8 cellular contexts compared by ENCODE assay signal in the genomic region with DNA sequence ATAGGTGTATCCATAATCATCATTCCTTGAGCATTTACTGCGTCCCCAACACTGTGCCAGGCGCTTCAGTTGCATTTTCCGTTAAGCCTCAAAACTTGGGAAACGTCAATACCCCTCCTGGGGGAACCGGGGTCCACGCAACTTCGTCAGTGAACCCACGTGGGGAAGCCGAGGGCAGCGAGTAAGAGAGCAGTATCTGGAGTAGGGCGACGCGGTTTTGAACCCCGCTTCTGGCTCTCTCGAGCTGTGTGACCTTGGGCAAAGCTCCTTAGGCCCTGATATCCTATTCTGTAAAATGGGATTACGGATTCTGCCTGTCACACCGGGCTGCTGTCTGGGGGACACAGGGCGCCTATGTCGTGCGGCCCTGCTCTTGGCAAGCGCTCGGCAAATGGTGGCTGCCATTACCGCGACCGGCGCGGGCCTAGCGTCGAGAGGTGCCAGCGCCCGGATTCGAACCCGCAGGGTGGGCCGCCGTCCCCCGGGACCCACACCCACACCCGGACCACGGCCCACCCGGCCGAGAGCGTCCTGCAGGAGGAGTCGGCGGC. TPM values are rescaled to one million over a fixed set of nuclear protein-coding genes. Genes with fewer than 3 reads are reported as not detected.
A peak's percentile ranks its signal among the peaks of the same experiment; 100 is the strongest.
DNase-seq lines count a peak whose midpoint lies in the region; ATAC-seq, FAIRE-seq and TF ChIP-seq lines count a peak whose summit lies in the region.

No MANE protein-coding gene starts in this region.

- H3K79me2 ChIP-seq in H1 (ENCODE audit: control insufficient read depth in 1 of 2, insufficient read depth in 2 of 2, low read length in 2 of 2), result peaks cover 0 to 21% of the 10 kb centered on the region in 2 experiments; a peak in 2 of 4 replicates

- TF ChIP-seq RAD21 in H1 (IDR thresholded peaks at IDR 0.05 in 1 of 2, conservative IDR thresholded peaks at IDR 0.05 in 1 of 2; ENCODE audit: low read depth in 2 of 2, low read length in 2 of 2), result no peak

- H4K5ac ChIP-seq in H1 (ENCODE audit: insufficient read length, low read depth, low read length), result no peak overlapping the region

- H3K36me3 Mint-ChIP-seq in neural crest cell (ENCODE audit: low read depth), result peaks cover 15% of the 10 kb centered on the region

- ATAC-seq in esophagus mucosa, result no peak

- POLR2A ChIA-PET in H1 (lab: Charles Lee; ENCODE audit: partially characterized antibody), result interaction anchor here (0.9 to 20.0 kb wide), 5 partner anchors 13 to 244 kb away, joined by 3 to 250 read pairs (median 3); no protein-coding TSS in a partner anchor

- peaks cover 4 to 20% of the 10 kb centered on the region in 2 experiments for H4K20me1 ChIP-seq in H1 (replicated peaks in 1 of 2; ENCODE audit: control insufficient read depth in 1 of 2, insufficient read depth in 2 of 2, low read length in 2 of 2)

- CTCF ChIA-PET in H1 (lab: Charles Lee; ENCODE audit: partially characterized antibody), result interaction anchor here (1.0 to 6.3 kb wide), 9 partner anchors 9 to 138 kb away, joined by 4 to 54 read pairs (median 12); no protein-coding TSS in a partner anchor

- H3K27ac ChIP-seq in H1 (ENCODE audit: low read depth, low read length), result peak overlapping the region; percentile 85; the same call in 1 of the 2 replicates

- no peak overlapping the region for H3K56ac ChIP-seq in H1 (replicated peaks; ENCODE audit: insufficient read length, low read depth, low read length)

- no peak overlapping the region for H4K91ac ChIP-seq in H1 (replicated peaks; ENCODE audit: insufficient read length, low read length)

- H3K4me3 Mint-ChIP-seq in neural crest cell, result peak overlapping the region; percentile 84

- no peak overlapping the region for H2BK5ac ChIP-seq in H1 (ENCODE audit: low read depth, low read length)

- DNase-seq in stimulated activated CD4-positive, alpha-beta T cell treated with anti-CD3 and anti-CD28 coated beads, Interleukin-15, amount 100 ng/mL, for 24 hours, result peak; percentile 71
- DNase-seq in stimulated activated CD4-positive, alpha-beta T cell treated with anti-CD3 and anti-CD28 coated beads, Interleukin-4, amount 100 ng/mL, for 4 hours, result no peak
- peak; percentile 68 for DNase-seq in NCI-H2171 (lab: John Stamatoyannopoulos, UW)
- no peak for DNase-seq in H1 (ENCODE audit: low read depth in 1 of 2, low spot score in 2 of 2)
- DNase-seq in neural crest cell (ENCODE audit: low read depth, low spot score), result no peak
- no peak for DNase-seq in NCI-H128 (lab: John Stamatoyannopoulos, UW; ENCODE audit: unreplicated experiment)
- DNase-seq in effector CD4-positive, alpha-beta T cell, result no peak

- no peak overlapping the region for H2BK20ac ChIP-seq in H1 (ENCODE audit: low read length)

- no peaks in the 10 kb centered on the region for H3K9me3 ChIP-seq in H1 (ENCODE audit: insufficient read depth in 2 of 2, low read depth in 1 of 2, low read length in 1 of 2)

- no peak overlapping the region for H2BK120ac ChIP-seq in H1 (replicated peaks; ENCODE audit: low read depth, low read length)

- WGBS in H1 (ENCODE audit: extremely low coverage in 1 of 2, insufficient coverage in 1 of 2, insufficient read length in 1 of 2, insufficient replicate concordance in 2 of 2, low coverage in 1 of 2, low lambda C conversion rate in 2 of 2, missing lambda C conversion rate in 1 of 2), 2 experiments, result 9% methylated on average over 23 of the region's 43 CpGs; no CpG with 5 or more reads in 1 of the 2 experiments

- H2AFZ ChIP-seq in H1 (ENCODE audit: low read length), result no peak overlapping the region

- no peak for TF ChIP-seq EP300 in H1 (IDR thresholded peaks at IDR 0.05; ENCODE audit: borderline replicate concordance in 1 of 2, low read depth in 2 of 2, low read length in 2 of 2)

- H3K27me3 ChIP-seq in H1 (replicated peaks in 1 of 4; ENCODE audit: control insufficient read depth in 3 of 4, extremely low read depth in 1 of 4, insufficient read depth in 3 of 4, low read length in 3 of 4), result no peaks in the 10 kb centered on the region; a peak in 1 of 7 replicates

- peak overlapping the region; percentile 1 to 97 (median 89); a peak in 6 of 7 replicates for H3K9ac ChIP-seq in H1 (replicated peaks in 1 of 4; ENCODE audit: extremely low read depth in 1 of 4, low read depth in 3 of 4, low read length in 3 of 4)

- no peak overlapping the region for H3K14ac ChIP-seq in H1 (ENCODE audit: insufficient read length)

- peaks cover 37% of the 10 kb centered on the region for H3K27me3 Mint-ChIP-seq in neural crest cell (ENCODE audit: low read depth)

- H3K4me3 ChIP-seq in H1 (ENCODE audit: extremely low read depth in 1 of 4, insufficient read depth in 2 of 4, low read depth in 3 of 4, low read length in 4 of 4), result peak overlapping the region; percentile 79 to 93 (median 86)

- no peak overlapping the region for H3K23ac ChIP-seq in H1 (ENCODE audit: insufficient read length)

- H3K79me1 ChIP-seq in H1 (ENCODE audit: low read depth, low read length), result peaks cover 8% of the 10 kb centered on the region

- no peak overlapping the region for H2BK12ac ChIP-seq in H1 (ENCODE audit: low read depth, low read length)

- peaks cover 9% of the 10 kb centered on the region for H3K23me2 ChIP-seq in H1 (ENCODE audit: low read depth, low read length)

- no peak overlapping the region for H3K27ac Mint-ChIP-seq in neural crest cell (ENCODE audit: unreplicated experiment)

- no peak for TF ChIP-seq CTCF in H1 (IDR thresholded peaks at IDR 0.05; ENCODE audit: control extremely low read depth in 1 of 3, insufficient read depth in 1 of 3, low read depth in 1 of 3, low read length in 3 of 3)
- TF ChIP-seq CTCF in neural crest cell (conservative IDR thresholded peaks at IDR 0.05), result no peak

- peaks cover 43% of the 10 kb centered on the region for H3K4me1 Mint-ChIP-seq in neural crest cell

- TF ChIP-seq POLR2A in H1 (IDR thresholded peaks at IDR 0.05; ENCODE audit: control extremely low read depth in 1 of 2, low read depth in 2 of 2, low read length in 2 of 2), result no peak

- no peak overlapping the region; the same call in 1 of the 2 replicates for H4K8ac ChIP-seq in H1 (ENCODE audit: extremely low read depth, insufficient read depth, low read length)

- H3K36me3 ChIP-seq in H1 (ENCODE audit: control insufficient read depth in 2 of 4, insufficient read depth in 4 of 4, low read length in 3 of 4), result peaks cover 28 to 38% (median 34%) of the 10 kb centered on the region in 4 experiments

- H2BK15ac ChIP-seq in H1 (ENCODE audit: low read length), result 0 out of 2 replicates have a peak overlapping the region, but pooled peaks have one; percentile 40

- H3K4me1 ChIP-seq in H1 (replicated peaks in 1 of 4; ENCODE audit: control insufficient read depth in 3 of 4, insufficient read depth in 4 of 4, low read length in 3 of 4), result peaks cover 0 to 16% (median 3%) of the 10 kb centered on the region in 4 experiments; a peak in 4 of 7 replicates

- peak overlapping the region; percentile 32; the same call in 1 of the 2 replicates for H3K18ac ChIP-seq in H1 (ENCODE audit: extremely low read depth, low read length)

- H3K9me3 Mint-ChIP-seq in neural crest cell, result peaks cover 3% of the 10 kb centered on the region

- peak overlapping the region; percentile 67 to 95 for H3K4me2 ChIP-seq in H1 (ENCODE audit: insufficient read depth in 1 of 2, low read depth in 2 of 2, low read length in 2 of 2)

- no peak overlapping the region for H3K4ac ChIP-seq in H1 (replicated peaks; ENCODE audit: insufficient read length, low read depth, low read length)

- FAIRE-seq in H1 (lab: Jason Lieb, UNC), result no peak

- H2AK5ac ChIP-seq in H1 (ENCODE audit: low read depth, low read length), result no peak overlapping the region

TF ChIP-seq in H1, 55 proteins besides CTCF, POLR2A, EP300 and RAD21:
- TF ChIP-seq POU5F1 (IDR thresholded peaks at IDR 0.05; ENCODE audit: low read depth, low read length), result no peak
- no peak for TF ChIP-seq ZNF274 (IDR thresholded peaks at IDR 0.05; ENCODE audit: borderline replicate concordance, extremely low read depth, low read length)
- 0 out of 4 replicates have a peak, but pooled peaks of 1 of the 2 experiments have one; percentile 27 for TF ChIP-seq SIN3A (conservative IDR thresholded peaks at IDR 0.05 in 1 of 2, IDR thresholded peaks at IDR 0.05 in 1 of 2; ENCODE audit: low read depth in 1 of 2, low read length in 2 of 2)
- TF ChIP-seq RXRA (IDR thresholded peaks at IDR 0.05; ENCODE audit: insufficient read depth, low read depth, low read length), result no peak
- TF ChIP-seq EGR1 (IDR thresholded peaks at IDR 0.05; ENCODE audit: borderline replicate concordance, low read depth, low read length), result no peak
- no peak for TF ChIP-seq TAF7 (optimal IDR thresholded peaks at IDR 0.05; ENCODE audit: borderline replicate concordance, low read depth, low read length)
- peak; percentile 69 for TF ChIP-seq YY1 (IDR thresholded peaks at IDR 0.05; ENCODE audit: low read depth, low read length)
- TF ChIP-seq FOSL1 (IDR thresholded peaks at IDR 0.05; ENCODE audit: insufficient read depth, low read depth, low read length), result no peak
- TF ChIP-seq HDAC2 (IDR thresholded peaks at IDR 0.05; ENCODE audit: borderline replicate concordance in 1 of 2, low read depth in 2 of 2, low read length in 2 of 2), result peak in 1 of 2 experiments; percentile 88; a peak in 1 of 4 replicates
- peak; percentile 43; the same call in 1 of the 2 replicates for TF ChIP-seq BACH1 (IDR thresholded peaks at IDR 0.05; ENCODE audit: low read length)
- TF ChIP-seq POLR2AphosphoS5 (IDR thresholded peaks at IDR 0.05; ENCODE audit: low read depth, low read length), result no peak
- no peak for TF ChIP-seq ATF3 (IDR thresholded peaks at IDR 0.05; ENCODE audit: insufficient read depth, low read depth, low read length)
- no peak for TF ChIP-seq SAP30 (IDR thresholded peaks at IDR 0.05; ENCODE audit: insufficient read depth, insufficient replicate concordance, low read length)
- TF ChIP-seq KDM4A (IDR thresholded peaks at IDR 0.05; ENCODE audit: low read depth, low read length, severe bottlenecking), result peak; percentile 59
- TF ChIP-seq CHD1 (IDR thresholded peaks at IDR 0.05; ENCODE audit: low read depth, low read length), result no peak

RNA-seq across cellular contexts. Expression of gene POLG, which starts 0.6 kb away (rescaled TPM):
- total RNA-seq in H1 (2021; fragmentation: NEBNext Ultra II Directional; extraction: Animal tissue kit (Norgen Biotek cat#: 25700)), result 52.3 and 53.4 TPM in 2 replicates
- 14.8 and 27.1 TPM in 2 replicates for polyA plus RNA-seq in H1 (2011; rRNA removed)
- polyA plus RNA-seq in H1 (2011; cell fraction: cytosol; rRNA removed), result 38.0 TPM
- polyA plus RNA-seq in H1 (2011; cell fraction: nucleus; rRNA removed), result 124 TPM
- polyA plus RNA-seq in H1 (2012, experiment 1 of 2), result 40.8 to 48.7 TPM (median 46.6 TPM) in 4 replicates
- polyA plus RNA-seq in H1 (2012, experiment 2 of 2), result 34.4 TPM
- polyA plus RNA-seq in H1 (2013, experiment 1 of 2), result 24.0 TPM
- 21.0 TPM for polyA plus RNA-seq in H1 (2013, experiment 2 of 2)
- 23.1 and 50.9 TPM in 2 replicates for polyA minus RNA-seq in H1 (2011; rRNA and poly(A)+ RNA removed)
- 41.5 TPM for polyA minus RNA-seq in H1 (2011; cell fraction: cytosol; rRNA and poly(A)+ RNA removed)
- polyA minus RNA-seq in H1 (2011; cell fraction: nucleus; rRNA and poly(A)+ RNA removed), result 106 TPM
- total RNA-seq in neural crest cell (66.5 and 73.5 TPM in 2 replicates), esophagus mucosa (34.6 TPM)

Comparison
In these comparisons a context has a peak if more than half of its experiments do, and no peak if none do; other contexts are left out.
1. DNase-seq: peak in stimulated activated CD4-positive, alpha-beta T cell treated with anti-CD3 and anti-CD28 coated beads, Interleukin-15, amount 100 ng/mL, for 24 hours (single experiment) and NCI-H2171 (single experiment); none in stimulated activated CD4-positive, alpha-beta T cell treated with anti-CD3 and anti-CD28 coated beads, Interleukin-4, amount 100 ng/mL, for 4 hours (0 of 2), H1 (0 of 2), neural crest cell (single experiment), NCI-H128 (single experiment) and effector CD4-positive, alpha-beta T cell (single experiment).